1 cellular context compared by ENCODE assay signal in the genomic region with DNA sequence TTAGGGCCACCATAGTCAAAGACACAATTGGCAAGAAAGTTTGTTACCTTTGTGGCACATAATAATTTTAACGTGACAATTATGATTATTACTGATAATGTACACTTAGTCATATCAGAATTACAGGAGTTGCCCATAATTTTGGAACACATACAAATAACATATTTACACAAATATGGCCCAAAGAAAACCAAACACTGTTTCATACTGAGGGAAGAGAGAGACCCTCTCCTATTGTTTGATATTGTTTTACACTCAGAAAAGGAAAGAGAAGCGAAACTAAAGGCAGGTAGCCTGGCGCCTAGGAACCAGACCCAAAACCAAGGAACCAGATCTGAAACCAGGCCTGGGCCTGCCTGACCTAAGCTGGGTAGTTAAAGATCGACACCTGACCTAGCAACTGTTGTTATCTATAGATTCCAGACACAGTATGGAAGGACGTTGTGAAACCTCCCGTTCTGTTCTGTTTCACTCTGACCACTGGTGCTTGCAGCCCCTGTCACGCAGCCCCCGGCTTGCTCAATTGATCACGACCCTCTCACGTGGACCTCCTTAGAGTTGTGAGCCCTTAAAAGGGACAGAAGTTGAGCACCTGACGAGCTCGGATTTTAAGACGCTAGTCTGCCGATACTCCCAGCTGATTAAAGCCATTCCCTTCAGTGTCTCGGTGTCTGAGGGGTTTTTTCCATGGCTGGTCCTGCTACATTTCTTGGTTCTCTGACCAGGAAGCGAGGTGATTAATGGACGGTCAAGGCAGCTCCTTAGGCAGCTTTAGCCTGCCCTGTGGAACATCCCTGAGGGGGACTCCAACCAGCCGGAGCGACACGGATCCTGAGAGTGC.
TF ChIP-seq lines count a peak whose summit lies in the region.

No MANE protein-coding gene starts in this region.

TF ChIP-seq in GM12878, 131 proteins besides CTCF, POLR2A, EP300 and RAD21:
- TF ChIP-seq, protein P1, sequence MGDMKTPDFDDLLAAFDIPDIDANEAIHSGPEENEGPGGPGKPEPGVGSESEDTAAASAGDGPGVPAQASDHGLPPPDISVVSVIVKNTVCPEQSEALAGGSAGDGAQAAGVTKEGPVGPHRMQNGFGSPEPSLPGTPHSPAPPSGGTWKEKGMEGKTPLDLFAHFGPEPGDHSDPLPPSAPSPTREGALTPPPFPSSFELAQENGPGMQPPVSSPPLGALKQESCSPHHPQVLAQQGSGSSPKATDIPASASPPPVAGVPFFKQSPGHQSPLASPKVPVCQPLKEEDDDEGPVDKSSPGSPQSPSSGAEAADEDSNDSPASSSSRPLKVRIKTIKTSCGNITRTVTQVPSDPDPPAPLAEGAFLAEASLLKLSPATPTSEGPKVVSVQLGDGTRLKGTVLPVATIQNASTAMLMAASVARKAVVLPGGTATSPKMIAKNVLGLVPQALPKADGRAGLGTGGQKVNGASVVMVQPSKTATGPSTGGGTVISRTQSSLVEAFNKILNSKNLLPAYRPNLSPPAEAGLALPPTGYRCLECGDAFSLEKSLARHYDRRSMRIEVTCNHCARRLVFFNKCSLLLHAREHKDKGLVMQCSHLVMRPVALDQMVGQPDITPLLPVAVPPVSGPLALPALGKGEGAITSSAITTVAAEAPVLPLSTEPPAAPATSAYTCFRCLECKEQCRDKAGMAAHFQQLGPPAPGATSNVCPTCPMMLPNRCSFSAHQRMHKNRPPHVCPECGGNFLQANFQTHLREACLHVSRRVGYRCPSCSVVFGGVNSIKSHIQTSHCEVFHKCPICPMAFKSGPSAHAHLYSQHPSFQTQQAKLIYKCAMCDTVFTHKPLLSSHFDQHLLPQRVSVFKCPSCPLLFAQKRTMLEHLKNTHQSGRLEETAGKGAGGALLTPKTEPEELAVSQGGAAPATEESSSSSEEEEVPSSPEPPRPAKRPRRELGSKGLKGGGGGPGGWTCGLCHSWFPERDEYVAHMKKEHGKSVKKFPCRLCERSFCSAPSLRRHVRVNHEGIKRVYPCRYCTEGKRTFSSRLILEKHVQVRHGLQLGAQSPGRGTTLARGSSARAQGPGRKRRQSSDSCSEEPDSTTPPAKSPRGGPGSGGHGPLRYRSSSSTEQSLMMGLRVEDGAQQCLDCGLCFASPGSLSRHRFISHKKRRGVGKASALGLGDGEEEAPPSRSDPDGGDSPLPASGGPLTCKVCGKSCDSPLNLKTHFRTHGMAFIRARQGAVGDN (IDR thresholded peaks at IDR 0.05) = 0 out of 2 replicates have a peak, but pooled peaks have one; percentile 24
- TF ChIP-seq MYC (IDR thresholded peaks at IDR 0.05; ENCODE audit: insufficient read depth, insufficient read length, insufficient replicate concordance, low read length, severe bottlenecking) (no peak), IKZF2 (IDR thresholded peaks at IDR 0.05) (0 out of 4 replicates have a peak, but pooled peaks of 1 of the 2 experiments have one; percentile 18), RCOR1 (conservative IDR thresholded peaks at IDR 0.05; ENCODE audit: low read depth, low read length) (no peak), JUNB (IDR thresholded peaks at IDR 0.05) (0 out of 2 replicates have a peak, but pooled peaks have one; percentile 14), YY1 (IDR thresholded peaks at IDR 0.05; ENCODE audit: low read depth, low read length) (no peak), BHLHE40 (IDR thresholded peaks at IDR 0.05; ENCODE audit: borderline replicate concordance in 1 of 2, low read depth in 2 of 2, low read length in 1 of 2) (0 out of 4 replicates have a peak, but pooled peaks of 1 of the 2 experiments have one; percentile 9)
